In genomic region chr6:7390218-7390878, GRCh38 we compare ENCODE assay signal across 8 cellular contexts. TPM values are rescaled to one million over a fixed set of nuclear protein-coding genes. Genes with fewer than 3 reads are reported as not detected.
DNase-seq lines count a peak whose midpoint lies in the region; ATAC-seq, FAIRE-seq and TF ChIP-seq lines count a peak whose summit lies in the region.

No MANE protein-coding gene starts in this region.

- dilution Hi-C loops in endothelial cell of umbilical vein (cut with MboI; ENCODE audit: extremely low pct_ligation_motif_present, low sequenced_read_pairs), result no loop called here

- H3K27ac Mint-ChIP-seq in HFFc6, result peak overlapping the region; percentile 94

- no peaks in the 10 kb centered on the region for H3K9me1 ChIP-seq in endothelial cell of umbilical vein (replicated peaks; ENCODE audit: control insufficient read depth, extremely low read depth, insufficient read depth, low read length)

- no peaks in the 10 kb centered on the region for H3K9me3 ChIP-seq in endothelial cell of umbilical vein (replicated peaks; ENCODE audit: control insufficient read depth, insufficient read depth, low read length)
- no peaks in the 10 kb centered on the region for H3K9me3 ChIP-seq in pancreas

- H3K27me3 Mint-ChIP-seq in HFFc6 (ENCODE audit: insufficient read depth), result no peaks in the 10 kb centered on the region; the same call in 1 of the 2 replicates

- POLR2A ChIA-PET in endothelial cell of umbilical vein (lab: Charles Lee), result interaction anchor here (0.6 to 1.1 kb wide), 3 partner anchors 90 to 200 kb away, joined by 3 to 6 read pairs (median 3); partner anchors contain the start of gene SNRNP48

- no peaks in the 10 kb centered on the region for H3K27me3 ChIP-seq in endothelial cell of umbilical vein (ENCODE audit: control insufficient read depth in 2 of 2, insufficient read depth in 2 of 2, low read length in 2 of 2)
- no peaks in the 10 kb centered on the region for H3K27me3 ChIP-seq in pancreas

- peak; percentile 21; the same call in 1 of the 2 replicates for TF ChIP-seq CTCF in HFFc6 (IDR thresholded peaks at IDR 0.05)
- TF ChIP-seq CTCF in endothelial cell of umbilical vein (IDR thresholded peaks at IDR 0.05; ENCODE audit: extremely low read depth in 1 of 2, insufficient read depth in 1 of 2, low read depth in 1 of 2, low read length in 2 of 2), result no peak
- no peak for TF ChIP-seq CTCF in pancreas (IDR thresholded peaks at IDR 0.05)
- no peak for TF ChIP-seq CTCF in D721Med (IDR thresholded peaks at IDR 0.05; ENCODE audit: insufficient read depth, missing control alignments)

- H3K4me3 ChIP-seq in endothelial cell of umbilical vein (replicated peaks in 1 of 3; ENCODE audit: insufficient read depth in 1 of 3, low read depth in 1 of 3, low read length in 3 of 3) (peak overlapping the region; percentile 55 to 92 (median 77)), pancreas (peak overlapping the region; percentile 72 to 83 (median 78))

- FAIRE-seq in endothelial cell of umbilical vein (lab: Jason Lieb, UNC), result no peak
- FAIRE-seq in pancreas (lab: Jason Lieb, UNC), result no peak
- FAIRE-seq in D721Med (lab: Jason Lieb, UNC), result no peak

- H2AFZ ChIP-seq in endothelial cell of umbilical vein (ENCODE audit: low read depth, low read length), result peak overlapping the region; percentile 96

- H3K79me2 ChIP-seq in endothelial cell of umbilical vein (ENCODE audit: control insufficient read depth, insufficient read depth, low read length), result peaks cover 35% of the 10 kb centered on the region

- H3K9ac ChIP-seq in endothelial cell of umbilical vein (replicated peaks; ENCODE audit: extremely low read depth, insufficient read depth, low read length), result peak overlapping the region; percentile 65

- CTCF ChIA-PET in endothelial cell of umbilical vein (lab: Charles Lee), result interaction anchor here (0.6 to 1.5 kb wide), 9 partner anchors 17 to 694 kb away, joined by 3 to 11 read pairs (median 4); partner anchors contain the start of gene SSR1

- intact Hi-C loops in endothelial cell of umbilical vein (cut with micrococcal nuclease) (loop anchor here (1.0 to 10.0 kb wide), 2 partner anchors 200 to 674 kb away; partner anchors contain the start of genes BLOC1S5 and SNRNP48), pancreas (cut with DNase I) (no loop called here)

- peaks cover 13% of the 10 kb centered on the region; the same call in 1 of the 2 replicates for H3K36me3 Mint-ChIP-seq in HFFc6 (ENCODE audit: low read depth)

- H4K20me1 ChIP-seq in endothelial cell of umbilical vein (replicated peaks; ENCODE audit: control insufficient read depth, extremely low read depth, insufficient read depth, low read length), result no peaks in the 10 kb centered on the region

- peaks cover 0 to 4% of the 10 kb centered on the region in 2 experiments for H3K36me3 ChIP-seq in endothelial cell of umbilical vein (ENCODE audit: control insufficient read depth in 2 of 2, extremely low read depth in 1 of 2, insufficient read depth in 2 of 2, low read length in 2 of 2)
- H3K36me3 ChIP-seq in pancreas, result peaks cover 0 to 5% (median 0%) of the 10 kb centered on the region in 3 donors

- WGBS in pancreas, 2 donors, result 2 to 3% methylated on average over 14 of the region's 14 CpGs

- peak; percentile 3 for DNase-seq in HFFc6
- DNase-seq in RKO (ENCODE audit: low spot score), result peak; percentile 47
- DNase-seq in endothelial cell of umbilical vein (ENCODE audit: low read depth, low spot score), result no peak
- DNase-seq in pancreas, result no peak
- no peak for DNase-seq in D721Med (ENCODE audit: insufficient read length, low spot score)
- DNase-seq in NCI-H1436 treated with DMSO at 0.1 percent for 48 hours (lab: John Stamatoyannopoulos, UW), result no peak
- no peak for DNase-seq in left lobe of liver (ENCODE audit: low spot score)

- H3K27ac ChIP-seq in endothelial cell of umbilical vein (ENCODE audit: insufficient read depth, low read depth, low read length) (peak overlapping the region; percentile 66), pancreas (peak overlapping the region; percentile 73 to 92 (median 86))

- H3K9me3 Mint-ChIP-seq in HFFc6, result no peaks in the 10 kb centered on the region

- peaks cover 45% of the 10 kb centered on the region for H3K4me1 Mint-ChIP-seq in HFFc6 (ENCODE audit: low read depth)

- ATAC-seq in GM18511 (IDR thresholded peaks at IDR 0.05; ENCODE audit: unreplicated experiment) (peak; percentile 18), pancreas (no peak), left lobe of liver (no peak)

- TF ChIP-seq POLR2A in endothelial cell of umbilical vein (IDR thresholded peaks at IDR 0.05; ENCODE audit: low read depth, low read length), result no peak

- peak overlapping the region; percentile 87 for H3K4me2 ChIP-seq in endothelial cell of umbilical vein (ENCODE audit: insufficient read depth, low read length)

- no TSS peak for BruUV-seq in endothelial cell of umbilical vein (replicated peaks; lab: Mats Ljungman, UMichigan)

- H3K4me3 Mint-ChIP-seq in HFFc6, result peak overlapping the region; percentile 93

- H3K4me1 ChIP-seq in endothelial cell of umbilical vein (ENCODE audit: control insufficient read depth, extremely low read depth, insufficient read depth, low read length), result peaks cover 13% of the 10 kb centered on the region
- peaks cover 0 to 23% (median 16%) of the 10 kb centered on the region in 3 donors for H3K4me1 ChIP-seq in pancreas

TF ChIP-seq in endothelial cell of umbilical vein, 7 proteins besides CTCF, POLR2A, EP300 and RAD21:
- TF ChIP-seq FOS (IDR thresholded peaks at IDR 0.05; ENCODE audit: borderline replicate concordance, insufficient read depth, low read length) (no peak), GATA2 (IDR thresholded peaks at IDR 0.05; ENCODE audit: insufficient read depth, insufficient read length, low read depth, low read length) (no peak), EZH2 (IDR thresholded peaks at IDR 0.05; ENCODE audit: borderline replicate concordance, low read depth, low read length, severe bottlenecking) (no peak), POLR2AphosphoS5 (IDR thresholded peaks at IDR 0.05; ENCODE audit: insufficient read depth, low read depth, low read length) (no peak), JUN (IDR thresholded peaks at IDR 0.05; ENCODE audit: borderline replicate concordance, insufficient read depth, insufficient read length, low read depth) (no peak), MAX (IDR thresholded peaks at IDR 0.05; ENCODE audit: insufficient read depth, insufficient read length) (no peak), MYC (IDR thresholded peaks at IDR 0.05; ENCODE audit: low read depth, low read length) (no peak)

RNA-seq across cellular contexts. Expression of gene RIOK1, which starts 0.7 kb away (rescaled TPM):
- 10 to 100 TPM; 16.6 to 19.5 (median 17.8) TPM for total RNA-seq in HFFc6 (2021; fragmentation: NEBNext Ultra II Directional; extraction: Animal tissue kit (Norgen Biotek cat#: 25700))
- 19.7 and 21.4 TPM in 2 replicates for total RNA-seq in endothelial cell of umbilical vein
- polyA plus RNA-seq in endothelial cell of umbilical vein, result 8.3 and 9.2 TPM in 2 replicates
- 9.2 and 11.3 TPM in 2 replicates for polyA plus RNA-seq in endothelial cell of umbilical vein (2011; cell fraction: cytosol; rRNA removed)
- 24.7 and 26.5 TPM in 2 replicates for polyA plus RNA-seq in endothelial cell of umbilical vein (2011; cell fraction: nucleus; rRNA removed)
- polyA plus RNA-seq in endothelial cell of umbilical vein (2012), result 13.9 and 18.8 TPM in 2 replicates
- polyA minus RNA-seq in endothelial cell of umbilical vein, result 14.1 and 16.9 TPM in 2 replicates
- polyA minus RNA-seq in endothelial cell of umbilical vein (2011; cell fraction: cytosol; rRNA and poly(A)+ RNA removed), result 10.9 TPM
- polyA minus RNA-seq in endothelial cell of umbilical vein (2011; cell fraction: nucleus; rRNA and poly(A)+ RNA removed), result 18.5 and 20.4 TPM in 2 replicates
- 10 to 100 TPM in 3 of 6 donors, 1 to 10 TPM in 3; 6.6 to 10.9 (median 9.5) TPM for total RNA-seq in pancreas
- polyA plus RNA-seq in pancreas, result 10 to 100 TPM in 1 of 2 donors, 1 to 10 TPM in 1; 6.9 to 11.0 TPM
- total RNA-seq in left lobe of liver, result 4.4 TPM

RNA-seq across cellular contexts. Expression of gene CAGE1, which starts 0.8 kb away (rescaled TPM):
- total RNA-seq in HFFc6 (2021; fragmentation: NEBNext Ultra II Directional; extraction: Animal tissue kit (Norgen Biotek cat#: 25700)), result under 1 TPM in 1 of 6 experiments, not detected in 5; 0.22 TPM
- total RNA-seq in endothelial cell of umbilical vein, result not detected in 2 replicates
- not detected in 2 replicates for polyA plus RNA-seq in endothelial cell of umbilical vein
- not detected in 2 replicates for polyA plus RNA-seq in endothelial cell of umbilical vein (2011; cell fraction: cytosol; rRNA removed)
- polyA plus RNA-seq in endothelial cell of umbilical vein (2011; cell fraction: nucleus; rRNA removed), result 0.07 TPM in 1 of 2 replicates, not detected in the other
- polyA plus RNA-seq in endothelial cell of umbilical vein (2012), result not detected in 2 replicates
- 0.04 TPM in 1 of 2 replicates, not detected in the other for polyA minus RNA-seq in endothelial cell of umbilical vein
- polyA minus RNA-seq in endothelial cell of umbilical vein (2011; cell fraction: cytosol; rRNA and poly(A)+ RNA removed), result 0.31 TPM
- polyA minus RNA-seq in endothelial cell of umbilical vein (2011; cell fraction: nucleus; rRNA and poly(A)+ RNA removed), result 0.19 TPM in 1 of 2 replicates, not detected in the other
- under 1 TPM in 1 of 6 donors, not detected in 5; 0.09 TPM for total RNA-seq in pancreas
- polyA plus RNA-seq in pancreas, result not detected
- total RNA-seq in left lobe of liver, result 0.05 TPM

Comparison
In these comparisons a context has a peak if more than half of its experiments do, and no peak if none do; other contexts are left out.
1. DNase-seq: peak in HFFc6 (single experiment) and RKO (single experiment); none in endothelial cell of umbilical vein (single experiment), pancreas (0 of 6), D721Med (single experiment), NCI-H1436 treated with DMSO at 0.1 percent for 48 hours (single experiment) and left lobe of liver (single experiment).